20 cellular contexts compared by ENCODE assay signal in genomic region chr16:89060207-89060794, GRCh38. TPM values are rescaled to one million over a fixed set of nuclear protein-coding genes. Genes with fewer than 3 reads are reported as not detected.
DNase-seq lines count a peak whose midpoint lies in the region; ATAC-seq and TF ChIP-seq lines count a peak whose summit lies in the region.
"Had no signal": no experiment of that assay in that cellular context is flagged by ENCODE, and none has a peak within 500 bp of the region (broad histone marks: within the 10 kb centered on the region; RNA-seq: fewer than 3 reads in every experiment).

No MANE protein-coding gene starts in this region.

- POLR2A ChIA-PET in activated CD4-positive, alpha-beta memory T cell treated with anti-CD3 and anti-CD28 coated beads for 36 hours (lab: Charles Lee), result interaction anchor here (0.6 kb wide), 1 partner anchor 13 kb away, joined by 3 read pairs; no protein-coding TSS in a partner anchor
- POLR2A ChIA-PET in activated CD4-positive, alpha-beta memory T cell treated with anti-CD3 and anti-CD28 coated beads, Interleukin-2, amount 10 ng/mL, durations not matched to agents 7 days and 5 days (lab: Charles Lee), result no interaction called here
- POLR2A ChIA-PET in HEK293T (lab: Yijun Ruan, JAX), result no interaction called here

- no peaks in the 10 kb centered on the region for H3K36me3 Mint-ChIP-seq in activated CD4-positive, alpha-beta memory T cell treated with anti-CD3 and anti-CD28 coated beads for 36 hours
- no peaks in the 10 kb centered on the region for H3K36me3 Mint-ChIP-seq in activated CD4-positive, alpha-beta memory T cell treated with anti-CD3 and anti-CD28 coated beads, Interleukin-2, amount 10 ng/mL, durations not matched to agents 7 days and 5 days (ENCODE audit: low read depth)
- H3K36me3 Mint-ChIP-seq in naive B cell, result no peaks in the 10 kb centered on the region
- H3K36me3 Mint-ChIP-seq: activated naive CD4-positive, alpha-beta T cell treated with anti-CD3 and anti-CD28 coated beads, Interleukin-2, amount 50 U/mL, for 72 hours; T-cell had no signal

- no peak overlapping the region for H3K4me3 Mint-ChIP-seq in activated CD4-positive, alpha-beta memory T cell treated with anti-CD3 and anti-CD28 coated beads for 36 hours
- H3K4me3 Mint-ChIP-seq in activated CD4-positive, alpha-beta memory T cell treated with anti-CD3 and anti-CD28 coated beads, Interleukin-2, amount 10 ng/mL, durations not matched to agents 7 days and 5 days, result no peak overlapping the region
- H3K4me3 Mint-ChIP-seq in naive B cell, result peak overlapping the region in 4 of 8 donors; percentile 31 to 59 (median 46)
- H3K4me3 Mint-ChIP-seq: HFFc6, T-cell had no signal

- intact Hi-C loops in activated CD4-positive, alpha-beta memory T cell treated with anti-CD3 and anti-CD28 coated beads for 36 hours (cut with micrococcal nuclease), result no loop called here

- no peak overlapping the region for H3K27ac ChIP-seq in brain microvascular endothelial cell
- H3K27ac ChIP-seq: dorsolateral prefrontal cortex, esophagus muscularis mucosa, heart right ventricle, KMS-11, stomach, WERI-Rb-1 had no signal

- peak; percentile 53 for DNase-seq in activated CD4-positive, alpha-beta memory T cell treated with anti-CD3 and anti-CD28 coated beads for 36 hours
- DNase-seq in activated CD4-positive, alpha-beta memory T cell treated with anti-CD3 and anti-CD28 coated beads, Interleukin-2, amount 10 ng/mL, durations not matched to agents 7 days and 5 days, result no peak
- DNase-seq in GM19238 (ENCODE audit: insufficient read length, low spot score), result peak; percentile 64
- DNase-seq in MV-4-11 (lab: John Stamatoyannopoulos, UW), result peak; percentile 50
- peak; percentile 56 for DNase-seq in naive B cell
- DNase-seq in brain microvascular endothelial cell, result no peak
- DNase-seq in HEK293T (ENCODE audit: extremely low spot score), result no peak
- DNase-seq in HCEC 1CT, result no peak
- DNase-seq: dorsolateral prefrontal cortex, heart right ventricle, HFFc6, NCI-H1417 treated with DMSO at 0.1 percent for 48 hours, NCI-H2171 treated with DMSO at 0.1 percent for 48 hours, NCI-H82, stomach, WERI-Rb-1 had no signal

- no peak overlapping the region for H3K4me3 ChIP-seq in brain microvascular endothelial cell (ENCODE audit: low read depth, low read length)
- H3K4me3 ChIP-seq: dorsolateral prefrontal cortex, esophagus muscularis mucosa, heart right ventricle, stomach had no signal

- H3K27me3 ChIP-seq in brain microvascular endothelial cell (replicated peaks), result no peaks in the 10 kb centered on the region

- no peaks in the 10 kb centered on the region for H3K4me1 Mint-ChIP-seq in activated CD4-positive, alpha-beta memory T cell treated with anti-CD3 and anti-CD28 coated beads for 36 hours (ENCODE audit: low read depth)
- H3K4me1 Mint-ChIP-seq in activated CD4-positive, alpha-beta memory T cell treated with anti-CD3 and anti-CD28 coated beads, Interleukin-2, amount 10 ng/mL, durations not matched to agents 7 days and 5 days, result no peaks in the 10 kb centered on the region
- H3K4me1 Mint-ChIP-seq in naive B cell, result peaks cover 8 to 34% (median 25%) of the 10 kb centered on the region in 3 donors
- H3K4me1 Mint-ChIP-seq: T-cell had no signal

- no peaks in the 10 kb centered on the region for H3K36me3 ChIP-seq in brain microvascular endothelial cell (replicated peaks)
- H3K36me3 ChIP-seq: esophagus muscularis mucosa, heart right ventricle, stomach, WERI-Rb-1 had no signal

- CTCF ChIA-PET in activated CD4-positive, alpha-beta memory T cell treated with anti-CD3 and anti-CD28 coated beads for 36 hours (lab: Charles Lee), result interaction anchor here (0.7 kb wide), 1 partner anchor 173 kb away, joined by 3 read pairs; no protein-coding TSS in a partner anchor
- CTCF ChIA-PET in activated CD4-positive, alpha-beta memory T cell treated with anti-CD3 and anti-CD28 coated beads, Interleukin-2, amount 10 ng/mL, durations not matched to agents 7 days and 5 days (lab: Charles Lee), result no interaction called here
- CTCF ChIA-PET in HEK293T (lab: Yijun Ruan, JAX), result no interaction called here

- no peak overlapping the region for H3K27ac Mint-ChIP-seq in activated CD4-positive, alpha-beta memory T cell treated with anti-CD3 and anti-CD28 coated beads for 36 hours
- H3K27ac Mint-ChIP-seq in activated CD4-positive, alpha-beta memory T cell treated with anti-CD3 and anti-CD28 coated beads, Interleukin-2, amount 10 ng/mL, durations not matched to agents 7 days and 5 days, result no peak overlapping the region
- peak overlapping the region; percentile 37 to 97 (median 84) for H3K27ac Mint-ChIP-seq in naive B cell
- H3K27ac Mint-ChIP-seq: activated naive CD4-positive, alpha-beta T cell treated with anti-CD3 and anti-CD28 coated beads, Interleukin-2, amount 50 U/mL, for 72 hours; HFFc6; T-cell had no signal

- in situ Hi-C loops in brain microvascular endothelial cell (cut with HindIII; ENCODE audit: low pct_ligation_motif_present, low sequenced_read_pairs), result no loop called here

- H3K27me3 Mint-ChIP-seq in activated CD4-positive, alpha-beta memory T cell treated with anti-CD3 and anti-CD28 coated beads for 36 hours, result no peaks in the 10 kb centered on the region
- no peaks in the 10 kb centered on the region for H3K27me3 Mint-ChIP-seq in activated CD4-positive, alpha-beta memory T cell treated with anti-CD3 and anti-CD28 coated beads, Interleukin-2, amount 10 ng/mL, durations not matched to agents 7 days and 5 days
- peaks cover 0 to 5% (median 0%) of the 10 kb centered on the region in 3 donors for H3K27me3 Mint-ChIP-seq in naive B cell
- H3K27me3 Mint-ChIP-seq: T-cell had no signal

- H3K9me3 Mint-ChIP-seq in activated CD4-positive, alpha-beta memory T cell treated with anti-CD3 and anti-CD28 coated beads for 36 hours, result no peaks in the 10 kb centered on the region
- H3K9me3 Mint-ChIP-seq in activated CD4-positive, alpha-beta memory T cell treated with anti-CD3 and anti-CD28 coated beads, Interleukin-2, amount 10 ng/mL, durations not matched to agents 7 days and 5 days, result no peaks in the 10 kb centered on the region
- H3K9me3 Mint-ChIP-seq in naive B cell, result no peaks in the 10 kb centered on the region
- H3K9me3 Mint-ChIP-seq: activated naive CD4-positive, alpha-beta T cell treated with anti-CD3 and anti-CD28 coated beads, Interleukin-2, amount 50 U/mL, for 72 hours; HFFc6; T-cell had no signal

- TF ChIP-seq CTCF in brain microvascular endothelial cell (IDR thresholded peaks at IDR 0.05; ENCODE audit: low read depth, low read length, missing control alignments), result no peak

- peak; percentile 87 to 89 for ATAC-seq in naive B cell (ENCODE audit: low read depth in 2 of 2)
- ATAC-seq: heart right ventricle, T-cell had no signal

TF ChIP-seq in HEK293T, 16 proteins besides CTCF, POLR2A, EP300 and RAD21:
- TF ChIP-seq FOXK2 (IDR thresholded peaks at IDR 0.05) (no peak), L3MBTL2 (conservative IDR thresholded peaks at IDR 0.05) (no peak), ZNF384 (IDR thresholded peaks at IDR 0.05) (no peak), HDGF (IDR thresholded peaks at IDR 0.05; ENCODE audit: borderline replicate concordance) (no peak), NFRKB (IDR thresholded peaks at IDR 0.05) (no peak), FOXM1 (IDR thresholded peaks at IDR 0.05; ENCODE audit: borderline replicate concordance) (no peak), TARDBP (IDR thresholded peaks at IDR 0.05) (no peak), FOXA1 (IDR thresholded peaks at IDR 0.05) (no peak), PKNOX1 (IDR thresholded peaks at IDR 0.05) (no peak), BHLHE40 (IDR thresholded peaks at IDR 0.05; ENCODE audit: borderline replicate concordance) (no peak), ARNT (IDR thresholded peaks at IDR 0.05) (no peak), SUZ12 (IDR thresholded peaks at IDR 0.05) (no peak), ELF4 (IDR thresholded peaks at IDR 0.05) (no peak), SP1 (IDR thresholded peaks at IDR 0.05) (no peak), LEF1 (IDR thresholded peaks at IDR 0.05; ENCODE audit: borderline replicate concordance) (no peak), CTBP1 (IDR thresholded peaks at IDR 0.05; ENCODE audit: borderline replicate concordance) (no peak)

RNA-seq across cellular contexts. Expression of gene ACSF3, which starts 33.4 kb away (rescaled TPM):
- 10 to 100 TPM; 36.1 to 37.3 TPM for total RNA-seq in activated CD4-positive, alpha-beta memory T cell treated with anti-CD3 and anti-CD28 coated beads for 36 hours
- total RNA-seq in activated CD4-positive, alpha-beta memory T cell treated with anti-CD3 and anti-CD28 coated beads, Interleukin-2, amount 10 ng/mL, durations not matched to agents 7 days and 5 days, result 10 to 100 TPM; 44.4 to 45.3 TPM
- polyA plus RNA-seq in naive B cell (ENCODE audit: low read depth in 6 of 6), result 10 to 100 TPM; 30.0 to 43.6 (median 33.9) TPM

Comparison
In these comparisons a context has a peak if more than half of its experiments do, and no peak if none do; other contexts are left out.
1. DNase-seq: peak in activated CD4-positive, alpha-beta memory T cell treated with anti-CD3 and anti-CD28 coated beads for 36 hours (single experiment), GM19238 (single experiment), MV-4-11 (single experiment) and naive B cell (single experiment); none in activated CD4-positive, alpha-beta memory T cell treated with anti-CD3 and anti-CD28 coated beads, Interleukin-2, amount 10 ng/mL, durations not matched to agents 7 days and 5 days (single experiment), brain microvascular endothelial cell (single experiment), HEK293T (single experiment) and HCEC 1CT (single experiment).
2. H3K27ac Mint-ChIP-seq: peak in naive B cell (6 of 6); none in activated CD4-positive, alpha-beta memory T cell treated with anti-CD3 and anti-CD28 coated beads for 36 hours (single experiment) and activated CD4-positive, alpha-beta memory T cell treated with anti-CD3 and anti-CD28 coated beads, Interleukin-2, amount 10 ng/mL, durations not matched to agents 7 days and 5 days (single experiment).